ENCODE assay signal across 17 cellular contexts in the genomic region with DNA sequence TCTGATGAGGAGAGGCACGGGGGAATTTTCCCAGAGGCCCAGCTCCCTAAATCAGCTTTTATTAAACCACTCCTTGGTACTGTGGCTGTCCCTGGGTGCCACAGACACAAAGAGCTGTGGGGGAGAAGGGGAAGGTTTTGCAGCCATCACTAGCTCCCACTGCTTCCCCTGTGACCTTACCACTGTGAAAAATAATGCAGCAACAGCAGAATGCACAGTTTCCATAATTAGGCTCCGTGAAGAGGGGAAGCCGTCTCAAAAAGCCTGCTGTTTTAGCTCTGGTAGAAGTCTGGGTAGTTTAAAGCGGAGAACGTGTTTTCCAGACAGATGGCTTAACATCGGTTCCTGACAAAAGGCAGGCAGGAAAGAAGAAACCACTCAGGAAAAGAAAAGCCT. TPM values are rescaled to one million over a fixed set of nuclear protein-coding genes. Genes with fewer than 3 reads are reported as not detected.
DNase-seq lines count a peak whose midpoint lies in the region; ATAC-seq, FAIRE-seq and TF ChIP-seq lines count a peak whose summit lies in the region.
"Had no signal": no experiment of that assay in that cellular context is flagged by ENCODE, and none has a peak within 500 bp of the region (broad histone marks: within the 10 kb centered on the region; RNA-seq: fewer than 3 reads in every experiment).

No MANE protein-coding gene starts in this region.

- FAIRE-seq in urothelium cell line (lab: Jason Lieb, UNC), result no peak
- FAIRE-seq: D721Med had no signal

- no peak overlapping the region for H3K4ac ChIP-seq in mesenchymal stem cell (ENCODE audit: low read depth in 1 of 2, low read length in 2 of 2)
- H3K4ac ChIP-seq in H9 (ENCODE audit: low read depth, low read length), result no peak overlapping the region

- H3K56ac ChIP-seq in H9 (ENCODE audit: insufficient read length, low read depth, low read length), result no peak overlapping the region

- no peaks in the 10 kb centered on the region for H3K9me3 ChIP-seq in cardiac muscle cell (ENCODE audit: low read depth)
- no peaks in the 10 kb centered on the region for H3K9me3 ChIP-seq in mesenchymal stem cell (ENCODE audit: control insufficient read depth, low read length)
- H3K9me3 ChIP-seq in H9 (ENCODE audit: control insufficient read depth, low read depth, low read length), result no peaks in the 10 kb centered on the region

- H3K9ac ChIP-seq in mesenchymal stem cell (ENCODE audit: low read length) (peak overlapping the region; percentile 54), H9 (ENCODE audit: extremely low read depth, insufficient read length, low read length) (no peak overlapping the region)

- WGBS in mesenchymal stem cell, result 15% methylated on average over 5 of the region's 6 CpGs
- WGBS in H9 (ENCODE audit: extremely low coverage, insufficient read length, low lambda C conversion rate), result no CpG with 5 or more reads among the region's 6 CpGs

- H3K79me1 ChIP-seq in mesenchymal stem cell (replicated peaks; ENCODE audit: low read length, poor library complexity, severe bottlenecking) (no peaks in the 10 kb centered on the region), H9 (ENCODE audit: insufficient read depth, low read depth, low read length, poor library complexity, severe bottlenecking) (no peaks in the 10 kb centered on the region)

- H3K4me3 Mint-ChIP-seq in type B pancreatic cell, result peak overlapping the region; percentile 27
- no peak overlapping the region for H3K4me3 Mint-ChIP-seq in H9
- H3K4me3 Mint-ChIP-seq: activated T-helper 1 cell treated with anti-CD3 and anti-CD28 coated beads, Interleukin-12 subunit alpha, Interleukin-12 subunit beta, Interleukin-2, Interleukin-4 antibody, amounts not matched to agents 30 ng/mL and 10 ng/mL and 1 ng/mL, durations not matched to agents 14 hours and 24 hours and 36 hours; natural killer cell treated with Interleukin-12 subunit alpha and Interleukin-12 subunit beta and Interleukin-15 and Interleukin-18, amount 100 ng/mL, for 72 hours; stimulated activated naive CD8-positive, alpha-beta T cell treated with anti-CD3 and anti-CD28 coated beads, Interleukin-15, Interleukin-2, amounts not matched to agents 100 ng/mL and 50 ng/mL, for 24 hours had no signal

- H3K79me2 ChIP-seq in H9 (ENCODE audit: insufficient read depth, low read length), result no peaks in the 10 kb centered on the region

- H2BK120ac ChIP-seq in mesenchymal stem cell (ENCODE audit: low read depth, low read length) (no peak overlapping the region), H9 (ENCODE audit: low read depth, low read length, poor library complexity, severe bottlenecking) (no peak overlapping the region)

- H2BK15ac ChIP-seq in mesenchymal stem cell (ENCODE audit: low read depth, poor library complexity, severe bottlenecking) (no peak overlapping the region), H9 (ENCODE audit: low read depth, low read length) (no peak overlapping the region)

- no peaks in the 10 kb centered on the region for H3K23me2 ChIP-seq in H9 (ENCODE audit: insufficient read length, low read depth, low read length, poor library complexity, severe bottlenecking)

- peaks cover 33% of the 10 kb centered on the region for H3K4me1 Mint-ChIP-seq in type B pancreatic cell (ENCODE audit: unreplicated experiment)
- peaks cover 0 to 5% of the 10 kb centered on the region in 2 experiments; a peak in 3 of 4 replicates for H3K4me1 Mint-ChIP-seq in H9

- no peaks in the 10 kb centered on the region for H4K20me1 ChIP-seq in H9 (ENCODE audit: control insufficient read depth, insufficient read depth, insufficient read length)

- peaks cover 5% of the 10 kb centered on the region for H3K9me3 Mint-ChIP-seq in type B pancreatic cell
- H3K9me3 Mint-ChIP-seq in H9, result no peaks in the 10 kb centered on the region; a peak in 1 of 5 replicates
- H3K9me3 Mint-ChIP-seq: stimulated activated naive CD8-positive, alpha-beta T cell treated with anti-CD3 and anti-CD28 coated beads, Interleukin-15, Interleukin-2, amounts not matched to agents 100 ng/mL and 50 ng/mL, for 24 hours had no signal

- H3K23ac ChIP-seq in mesenchymal stem cell (ENCODE audit: low read length in 2 of 2) (no peak overlapping the region), H9 (ENCODE audit: insufficient read length, low read depth, low read length) (no peak overlapping the region)

- H3K4me1 ChIP-seq in cardiac muscle cell (ENCODE audit: low read depth) (peaks cover 3% of the 10 kb centered on the region), mesenchymal stem cell (ENCODE audit: control insufficient read depth, insufficient read depth, low read depth, low read length) (peaks cover 5% of the 10 kb centered on the region), H9 (ENCODE audit: insufficient read depth, low read length) (no peaks in the 10 kb centered on the region)

- H3K4me2 ChIP-seq in mesenchymal stem cell (ENCODE audit: low read length, poor library complexity, severe bottlenecking) (no peak overlapping the region), H9 (ENCODE audit: insufficient read depth, insufficient read length, low read length) (no peak overlapping the region)

- no peak overlapping the region for H3T11ph ChIP-seq in H9 (ENCODE audit: low read length)

- no peak overlapping the region for H4K5ac ChIP-seq in H9 (ENCODE audit: insufficient read length, low read depth, low read length)

- no peak overlapping the region for H4K8ac ChIP-seq in mesenchymal stem cell (ENCODE audit: low read length)
- H4K8ac ChIP-seq in H9 (replicated peaks; ENCODE audit: insufficient read length, low read depth, low read length), result no peak overlapping the region

- H2BK12ac ChIP-seq in mesenchymal stem cell (ENCODE audit: low read length in 2 of 2), result no peak overlapping the region
- H2BK12ac ChIP-seq in H9 (ENCODE audit: insufficient read length, low read depth, low read length), result no peak overlapping the region

- H3K27ac Mint-ChIP-seq in type B pancreatic cell, result peak overlapping the region; percentile 80
- H3K27ac Mint-ChIP-seq in H9, result no peak overlapping the region
- H3K27ac Mint-ChIP-seq: activated T-helper 1 cell treated with anti-CD3 and anti-CD28 coated beads, Interleukin-12 subunit alpha, Interleukin-12 subunit beta, Interleukin-2, Interleukin-4 antibody, amounts not matched to agents 30 ng/mL and 10 ng/mL and 1 ng/mL, durations not matched to agents 14 hours and 24 hours and 36 hours; stimulated activated naive CD8-positive, alpha-beta T cell treated with anti-CD3 and anti-CD28 coated beads, Interleukin-15, Interleukin-2, amounts not matched to agents 100 ng/mL and 50 ng/mL, for 24 hours had no signal

- H3K36me3 ChIP-seq in cardiac muscle cell (no peaks in the 10 kb centered on the region), mesenchymal stem cell (ENCODE audit: control insufficient read depth in 1 of 2, insufficient read depth in 2 of 2, low read depth in 1 of 2, low read length in 2 of 2) (no peaks in the 10 kb centered on the region)

- H3K36me3 Mint-ChIP-seq in type B pancreatic cell (no peaks in the 10 kb centered on the region), H9 (ENCODE audit: insufficient read depth in 1 of 3, low read depth in 3 of 3) (no peaks in the 10 kb centered on the region)
- H3K36me3 Mint-ChIP-seq: natural killer cell treated with Interleukin-12 subunit alpha and Interleukin-12 subunit beta and Interleukin-15 and Interleukin-18, amount 100 ng/mL, for 72 hours had no signal

- intact Hi-C loops in Right ventricle myocardium inferior (cut with DNase I), result no loop called here

- H4K91ac ChIP-seq in mesenchymal stem cell (ENCODE audit: low read length) (no peak overlapping the region), H9 (ENCODE audit: insufficient read length, low read depth, low read length) (no peak overlapping the region)

- H2AFZ ChIP-seq in mesenchymal stem cell (ENCODE audit: low read depth, low read length) (no peak overlapping the region), H9 (ENCODE audit: low read length) (no peak overlapping the region)

- H3K4me3 ChIP-seq in cardiac muscle cell (no peak overlapping the region), mesenchymal stem cell (ENCODE audit: insufficient read depth in 1 of 2, low read depth in 1 of 2, low read length in 2 of 2) (no peak overlapping the region)

- H3K14ac ChIP-seq in mesenchymal stem cell (ENCODE audit: low read length in 2 of 2) (no peak overlapping the region), H9 (ENCODE audit: insufficient read depth, low read length) (no peak overlapping the region)

- H3K27me3 ChIP-seq in cardiac muscle cell (no peaks in the 10 kb centered on the region), mesenchymal stem cell (ENCODE audit: control insufficient read depth in 1 of 2, insufficient read depth in 1 of 2, low read length in 2 of 2) (no peaks in the 10 kb centered on the region), H9 (ENCODE audit: insufficient read depth, low read length) (no peaks in the 10 kb centered on the region)

- no peak overlapping the region for H2AK5ac ChIP-seq in mesenchymal stem cell (ENCODE audit: low read length, severe bottlenecking)
- H2AK5ac ChIP-seq in H9 (ENCODE audit: insufficient read length, low read length), result no peak overlapping the region

- peaks cover 19% of the 10 kb centered on the region for H3K27me3 Mint-ChIP-seq in type B pancreatic cell
- H3K27me3 Mint-ChIP-seq in H9 (ENCODE audit: low read depth), result peaks cover 9% of the 10 kb centered on the region
- H3K27me3 Mint-ChIP-seq: stimulated activated naive CD8-positive, alpha-beta T cell treated with anti-CD3 and anti-CD28 coated beads, Interleukin-15, Interleukin-2, amounts not matched to agents 100 ng/mL and 50 ng/mL, for 24 hours had no signal

- no peak for ATAC-seq in Right ventricle myocardium inferior
- ATAC-seq: natural killer cell treated with Interleukin-12 subunit alpha and Interleukin-12 subunit beta and Interleukin-15 and Interleukin-18, amount 100 ng/mL, for 72 hours had no signal

- H3K18ac ChIP-seq in mesenchymal stem cell (ENCODE audit: low read depth in 1 of 2, low read length in 2 of 2) (no peak overlapping the region), H9 (ENCODE audit: insufficient read length, low read depth, low read length) (no peak overlapping the region)

- H2BK20ac ChIP-seq in H9 (ENCODE audit: low read depth, low read length, poor library complexity, severe bottlenecking), result no peak overlapping the region

- TF ChIP-seq CTCF in cardiac muscle cell (IDR thresholded peaks at IDR 0.05; ENCODE audit: low read depth, low read length), result no peak
- no peak for TF ChIP-seq CTCF in type B pancreatic cell (conservative IDR thresholded peaks at IDR 0.05)
- no peak for TF ChIP-seq CTCF in H9 (conservative IDR thresholded peaks at IDR 0.05)

- H2BK5ac ChIP-seq in mesenchymal stem cell (ENCODE audit: low read depth, low read length, poor library complexity, severe bottlenecking) (no peak overlapping the region), H9 (ENCODE audit: insufficient read length, low read length) (no peak overlapping the region)

- peak in 1 of 2 donors; percentile 11 for DNase-seq in cardiac muscle cell (ENCODE audit: low read depth in 1 of 2, low spot score in 1 of 2)
- no peak for DNase-seq in Right ventricle myocardium inferior (ENCODE audit: missing footprints)
- peak; percentile 20 for DNase-seq in astrocyte of the hippocampus (ENCODE audit: low read depth, low spot score)
- DNase-seq in mesenchymal stem cell, result peak; percentile 38
- DNase-seq in type B pancreatic cell (ENCODE audit: extremely low spot score, unreplicated experiment), result no peak
- no peak for DNase-seq in H9
- DNase-seq in urothelium cell line (ENCODE audit: low spot score), result no peak
- no peak for DNase-seq in HK-2 (ENCODE audit: unreplicated experiment)
- DNase-seq: activated CD4-positive, alpha-beta T cell treated with anti-CD3 and anti-CD28 coated beads, Interleukin-2, amount 50 U/mL, for 1 hour; amniotic stem cell; NCI-H187 treated with DMSO at 0.1 percent for 48 hours; NCI-H82; T-helper 9 cell had no signal

- H3K27ac ChIP-seq in cardiac muscle cell, result peak overlapping the region; percentile 66
- H3K27ac ChIP-seq in mesenchymal stem cell (ENCODE audit: low read length, poor library complexity, severe bottlenecking), result no peak overlapping the region
- H3K27ac ChIP-seq in H9 (ENCODE audit: insufficient read length, low read depth, low read length), result no peak overlapping the region

RNA-seq across cellular contexts. Expression of a gene that starts 27.5 kb away (rescaled TPM):
- total RNA-seq in cardiac muscle cell (31.9 and 32.3 TPM in 2 replicates), Right ventricle myocardium inferior (91.9 TPM), type B pancreatic cell (ENCODE audit: low replicate concordance) (49.2 and 66.9 TPM in 2 replicates), H9 (2021) (41.8 and 42.7 TPM in 2 replicates)
- 36.2 and 36.7 TPM in 2 replicates for polyA plus RNA-seq in cardiac muscle cell
- 33.1 TPM for polyA plus RNA-seq in mesenchymal stem cell (2013, experiment 1 of 2)
- polyA plus RNA-seq in mesenchymal stem cell (2013, experiment 2 of 2), result 34.4 TPM

Comparison
In these comparisons a context has a peak if more than half of its experiments do, and no peak if none do; other contexts are left out.
1. DNase-seq: peak in astrocyte of the hippocampus (single experiment) and mesenchymal stem cell (single experiment); none in Right ventricle myocardium inferior (single experiment), type B pancreatic cell (single experiment), H9 (single experiment), urothelium cell line (single experiment) and HK-2 (single experiment).